ENCODE assay signal across 9 cellular contexts in the genomic region with DNA sequence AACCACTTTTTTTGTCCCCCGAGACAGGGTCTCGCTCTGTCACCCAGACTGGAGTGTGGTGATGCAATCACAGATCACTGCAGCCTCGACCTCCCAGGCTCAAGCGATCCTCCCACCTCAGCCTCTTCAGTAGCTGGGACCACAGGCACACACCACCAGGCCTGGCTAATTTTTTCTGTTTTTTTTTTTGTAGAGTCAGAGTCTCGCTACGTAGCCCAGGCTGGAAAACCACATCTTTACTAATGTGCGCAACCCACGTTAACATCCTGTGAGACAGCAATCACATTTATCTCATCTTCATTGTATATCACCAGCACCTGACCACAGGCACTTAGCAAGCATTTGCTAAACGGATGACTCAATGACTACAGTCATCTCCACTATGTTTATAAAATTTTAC.
DNase-seq lines count a peak whose midpoint lies in the region; ATAC-seq and TF ChIP-seq lines count a peak whose summit lies in the region.
"Had no signal": no experiment of that assay in that cellular context is flagged by ENCODE, and none has a peak within 500 bp of the region (broad histone marks: within the 10 kb centered on the region; RNA-seq: fewer than 3 reads in every experiment).

No MANE protein-coding gene starts in this region.

- TF ChIP-seq CTCF in heart left ventricle (IDR thresholded peaks at IDR 0.05), result no peak

- peak overlapping the region; percentile 85 for H3K27ac Mint-ChIP-seq in activated CD4-positive, alpha-beta memory T cell treated with anti-CD3 and anti-CD28 coated beads for 36 hours

- H3K27me3 Mint-ChIP-seq in activated CD4-positive, alpha-beta memory T cell treated with anti-CD3 and anti-CD28 coated beads for 36 hours, result no peaks in the 10 kb centered on the region

- no peaks in the 10 kb centered on the region for H3K9me3 Mint-ChIP-seq in activated CD4-positive, alpha-beta memory T cell treated with anti-CD3 and anti-CD28 coated beads for 36 hours

- intact Hi-C loops in activated CD4-positive, alpha-beta memory T cell treated with anti-CD3 and anti-CD28 coated beads for 36 hours (cut with micrococcal nuclease), result loop anchor here (1.0 to 5.0 kb wide), 8 partner anchors 9 to 943 kb away; a partner anchor contains a TSS
- intact Hi-C loops in heart left ventricle (cut with DNase I), result no loop called here

- CTCF ChIA-PET in activated CD4-positive, alpha-beta memory T cell treated with anti-CD3 and anti-CD28 coated beads for 36 hours (lab: Charles Lee), result interaction anchor here (1.0 to 5.9 kb wide), 2 partner anchors 11 to 715 kb away, joined by 3 to 60 read pairs; no protein-coding TSS in a partner anchor

- no peaks in the 10 kb centered on the region for H3K36me3 ChIP-seq in effector memory CD4-positive, alpha-beta T cell (ENCODE audit: control insufficient read depth, insufficient read depth, low read length)
- H3K36me3 ChIP-seq in heart left ventricle, result peaks cover 0 to 7% (median 0%) of the 10 kb centered on the region in 9 donors

- ATAC-seq in heart left ventricle, result no peak

- 90 to 91% (median 91%) methylated on average over 9 of the region's 9 CpGs for WGBS in heart left ventricle, 4 donors

- DNase-seq in HT1080 (ENCODE audit: low read depth), result peak; percentile 98
- peak; percentile 80 for DNase-seq in activated CD4-positive, alpha-beta memory T cell treated with anti-CD3 and anti-CD28 coated beads for 36 hours
- peak; percentile 28 to 51 (median 36) for DNase-seq in effector memory CD4-positive, alpha-beta T cell
- DNase-seq in stimulated activated CD8-positive, alpha-beta memory T cell treated with anti-CD3 and anti-CD28 coated beads, Interleukin-12 subunit alpha, Interleukin-12 subunit beta, amount 100 ng/mL, for 4 hours (ENCODE audit: low read depth), result peak; percentile 30
- no peak for DNase-seq in NCI-H146 (lab: John Stamatoyannopoulos, UW)
- DNase-seq in NCI-H2171 (lab: John Stamatoyannopoulos, UW), result no peak
- DNase-seq in heart left ventricle, result no peak
- no peak for DNase-seq in NCI-H446 (lab: John Stamatoyannopoulos, UW)

- no peak overlapping the region for H3K4me3 ChIP-seq in effector memory CD4-positive, alpha-beta T cell (ENCODE audit: insufficient read depth, low read depth, low read length, poor library complexity, severe bottlenecking)
- H3K4me3 ChIP-seq in heart left ventricle, result no peak overlapping the region

- H3K4me1 ChIP-seq in effector memory CD4-positive, alpha-beta T cell (ENCODE audit: control insufficient read depth, insufficient read depth, low read length, poor library complexity, severe bottlenecking), result peaks cover 5% of the 10 kb centered on the region
- H3K4me1 ChIP-seq in heart left ventricle, result peaks cover 0 to 5% (median 2%) of the 10 kb centered on the region in 12 donors

- no peaks in the 10 kb centered on the region for H3K9me3 ChIP-seq in effector memory CD4-positive, alpha-beta T cell (ENCODE audit: control insufficient read depth, low read length)
- peaks cover 0 to 5% (median 0%) of the 10 kb centered on the region in 12 donors for H3K9me3 ChIP-seq in heart left ventricle

- H3K4me3 Mint-ChIP-seq in activated CD4-positive, alpha-beta memory T cell treated with anti-CD3 and anti-CD28 coated beads for 36 hours, result peak overlapping the region; percentile 29
- H3K4me3 Mint-ChIP-seq: IgD-negative memory B cell had no signal

- H3K27ac ChIP-seq in effector memory CD4-positive, alpha-beta T cell (ENCODE audit: insufficient read depth, low read length, poor library complexity, severe bottlenecking), result no peak overlapping the region
- no peak overlapping the region for H3K27ac ChIP-seq in heart left ventricle

- no peak for TF ChIP-seq POLR2A in heart left ventricle (IDR thresholded peaks at IDR 0.05)

- H3K36me3 Mint-ChIP-seq in activated CD4-positive, alpha-beta memory T cell treated with anti-CD3 and anti-CD28 coated beads for 36 hours, result no peaks in the 10 kb centered on the region
- H3K36me3 Mint-ChIP-seq: IgD-negative memory B cell had no signal

- peaks cover 25% of the 10 kb centered on the region for H3K4me1 Mint-ChIP-seq in activated CD4-positive, alpha-beta memory T cell treated with anti-CD3 and anti-CD28 coated beads for 36 hours (ENCODE audit: low read depth)
- H3K4me1 Mint-ChIP-seq: IgD-negative memory B cell had no signal

- H3K27me3 ChIP-seq in effector memory CD4-positive, alpha-beta T cell (replicated peaks; ENCODE audit: control insufficient read depth, insufficient read depth, low read length, poor library complexity, severe bottlenecking), result no peaks in the 10 kb centered on the region
- no peaks in the 10 kb centered on the region for H3K27me3 ChIP-seq in heart left ventricle

- POLR2A ChIA-PET in activated CD4-positive, alpha-beta memory T cell treated with anti-CD3 and anti-CD28 coated beads for 36 hours (lab: Charles Lee), result interaction anchor here (0.6 to 1.1 kb wide), 2 partner anchors 53 to 130 kb away, joined by 3 read pairs; no protein-coding TSS in a partner anchor

Comparison
In these comparisons a context has a peak if more than half of its experiments do, and no peak if none do; other contexts are left out.
1. DNase-seq: peak in HT1080 (single experiment), activated CD4-positive, alpha-beta memory T cell treated with anti-CD3 and anti-CD28 coated beads for 36 hours (single experiment), effector memory CD4-positive, alpha-beta T cell (3 of 3) and stimulated activated CD8-positive, alpha-beta memory T cell treated with anti-CD3 and anti-CD28 coated beads, Interleukin-12 subunit alpha, Interleukin-12 subunit beta, amount 100 ng/mL, for 4 hours (single experiment); none in NCI-H146 (single experiment), NCI-H2171 (single experiment), heart left ventricle (0 of 5) and NCI-H446 (0 of 2).